11 cellular contexts compared by ENCODE assay signal in genomic region chr1:63935553-63935952, GRCh38.
A peak's percentile ranks its signal among the peaks of the same experiment; 100 is the strongest.
DNase-seq lines count a peak whose midpoint lies in the region; ATAC-seq, FAIRE-seq and TF ChIP-seq lines count a peak whose summit lies in the region.
"Had no signal": no experiment of that assay in that cellular context is flagged by ENCODE, and none has a peak within 500 bp of the region (broad histone marks: within the 10 kb centered on the region; RNA-seq: fewer than 3 reads in every experiment).

No MANE protein-coding gene starts in this region.

- CTCF ChIA-PET in GM12878 (lab: Yijun Ruan, JAX), result interaction anchor here (1.2 to 3.4 kb wide), 6 partner anchors 16 to 311 kb away, joined by 3 to 15 read pairs (median 6); no protein-coding TSS in a partner anchor

- POLR2A ChIA-PET in GM12878 (lab: Charles Lee), result interaction anchor here (0.7 kb wide), 1 partner anchor 226 kb away, joined by 4 read pairs; no protein-coding TSS in a partner anchor

- WGBS in GM12878 (ENCODE audit: insufficient coverage, insufficient replicate concordance, low lambda C conversion rate, missing lambda C conversion rate), result 0% methylated on average over 1 of the region's 1 CpG

- SMC1A ChIA-PET in GM12878 (lab: Charles Lee; ENCODE audit: uncharacterized antibody, unreplicated experiment), result interaction anchor here (1.0 to 2.0 kb wide), 8 partner anchors 100 to 311 kb away, joined by 3 to 8 read pairs (median 4); no protein-coding TSS in a partner anchor

- ATAC-seq in GM18508 (IDR thresholded peaks at IDR 0.05; ENCODE audit: insufficient read depth, unreplicated experiment), result peak; percentile 84
- peak; percentile 79 for ATAC-seq in GM21447 (IDR thresholded peaks at IDR 0.05; ENCODE audit: unreplicated experiment)
- ATAC-seq in HG03159 (IDR thresholded peaks at IDR 0.05; ENCODE audit: unreplicated experiment), result peak; percentile 67
- ATAC-seq in GM12878, result peak; percentile 16; the same call in 2 of the 3 replicates
- ATAC-seq: activated T-cell treated with anti-CD3 and anti-CD28 coated beads, Interleukin-2, amount 50 U/mL, for 4 hours; sciatic nerve had no signal

- TF ChIP-seq EP300 in GM12878 (IDR thresholded peaks at IDR 0.05; ENCODE audit: borderline replicate concordance in 1 of 2, control insufficient read depth in 1 of 2, low read depth in 2 of 2, low read length in 2 of 2), result peak in 1 of 2 experiments; percentile 24; a peak in 1 of 4 replicates

- RAD21 ChIA-PET in GM12878 (lab: Charles Lee; ENCODE audit: unreplicated experiment), result interaction anchor here (0.8 to 1.6 kb wide), 4 partner anchors 20 to 307 kb away, joined by 3 to 8 read pairs (median 4); no protein-coding TSS in a partner anchor

- no TSS peak for BruUV-seq in GM12878 (replicated peaks; lab: Mats Ljungman, UMichigan)

- no peak for TF ChIP-seq CTCF in GM12878 (IDR thresholded peaks at IDR 0.05 in 2 of 3, conservative IDR thresholded peaks at IDR 0.05 in 1 of 3; ENCODE audit: control insufficient read depth in 2 of 3, extremely low read depth in 1 of 3, insufficient read depth in 1 of 3, low read depth in 3 of 3, low read length in 3 of 3)

- H2AFZ ChIP-seq in GM12878 (ENCODE audit: control insufficient read depth, low read depth, low read length), result no peak overlapping the region

- H3K36me3 ChIP-seq in GM12878 (ENCODE audit: control insufficient read depth in 2 of 2, insufficient read depth in 2 of 2, low read length in 1 of 2), result no peaks in the 10 kb centered on the region

- intact Hi-C loops in GM12878 (cut with micrococcal nuclease; ENCODE audit: unreplicated experiment) (no loop called here), head of caudate nucleus (cut with DNase I) (no loop called here)

- H3K4me2 ChIP-seq in GM12878 (ENCODE audit: control insufficient read depth, insufficient read depth), result no peak overlapping the region

- no peak for FAIRE-seq in GM12878 (lab: Jason Lieb, UNC)

- no peak overlapping the region for H3K4me3 ChIP-seq in GM12878
- H3K4me3 ChIP-seq: testis had no signal

- DNase-seq in GM12878 (ENCODE audit: low read depth, low spot score) (no peak), head of caudate nucleus (no peak), NCI-H2196 (lab: John Stamatoyannopoulos, UW; ENCODE audit: unreplicated experiment) (no peak), cerebellar nuclear complex (lab: John Stamatoyannopoulos, UW) (no peak)
- no peak for DNase-seq in activated T-cell treated with anti-CD3 and anti-CD28 coated beads, Interleukin-2, amount 50 U/mL, for 1 hour
- DNase-seq: activated T-cell treated with anti-CD3 and anti-CD28 coated beads, Interleukin-2, amount 50 U/mL, for 4 hours; testis had no signal

- H3K27ac ChIP-seq in GM12878 (ENCODE audit: control insufficient read depth, insufficient read depth), result no peak overlapping the region
- H3K27ac ChIP-seq: testis had no signal

- no peaks in the 10 kb centered on the region for H3K27me3 ChIP-seq in GM12878 (replicated peaks in 1 of 2; ENCODE audit: control insufficient read depth in 2 of 2, insufficient read depth in 2 of 2, low read length in 1 of 2)
- H3K27me3 ChIP-seq: testis had no signal

- H4K20me1 ChIP-seq in GM12878 (ENCODE audit: control insufficient read depth, insufficient read depth), result no peaks in the 10 kb centered on the region

- no peaks in the 10 kb centered on the region for H3K79me2 ChIP-seq in GM12878 (ENCODE audit: control insufficient read depth, insufficient read depth, low read length)

- no peak for TF ChIP-seq POLR2A in GM12878 (IDR thresholded peaks at IDR 0.05; ENCODE audit: low read depth, low read length)

- no peaks in the 10 kb centered on the region for H3K9me3 ChIP-seq in GM12878 (replicated peaks; ENCODE audit: control insufficient read depth, insufficient read depth, low read length)
- H3K9me3 ChIP-seq: testis had no signal

- no peaks in the 10 kb centered on the region for H3K4me1 ChIP-seq in GM12878 (ENCODE audit: control insufficient read depth, insufficient read depth, low read length)
- H3K4me1 ChIP-seq: testis had no signal

- in situ Hi-C loops in GM12878 (cut with MboI), result no loop called here

- no peak overlapping the region for H3K9ac ChIP-seq in GM12878 (ENCODE audit: control insufficient read depth, insufficient read depth, low read length)

- no peak for TF ChIP-seq RAD21 in GM12878 (IDR thresholded peaks at IDR 0.05; ENCODE audit: insufficient read depth, low read depth, low read length)

TF ChIP-seq in GM12878, 131 proteins besides CTCF, POLR2A, EP300 and RAD21:
- TF ChIP-seq RUNX3 (IDR thresholded peaks at IDR 0.05; ENCODE audit: low read length) (no peak), PKNOX1 (IDR thresholded peaks at IDR 0.05) (0 out of 2 replicates have a peak, but pooled peaks have one; percentile 33), IKZF1 (conservative IDR thresholded peaks at IDR 0.05) (0 out of 2 replicates have a peak, but pooled peaks have one; percentile 23), SIN3A (IDR thresholded peaks at IDR 0.05; ENCODE audit: low read depth, low read length) (no peak), NR2F1 (conservative IDR thresholded peaks at IDR 0.05) (peak; percentile 82)

Comparison
In these comparisons a context has a peak if more than half of its experiments do, and no peak if none do; other contexts are left out.
1. ATAC-seq: peak in every context shown above with its lines; median percentile 84 in GM18508; 79 in GM21447; 67 in HG03159; 16 in GM12878.